In the genomic region with DNA sequence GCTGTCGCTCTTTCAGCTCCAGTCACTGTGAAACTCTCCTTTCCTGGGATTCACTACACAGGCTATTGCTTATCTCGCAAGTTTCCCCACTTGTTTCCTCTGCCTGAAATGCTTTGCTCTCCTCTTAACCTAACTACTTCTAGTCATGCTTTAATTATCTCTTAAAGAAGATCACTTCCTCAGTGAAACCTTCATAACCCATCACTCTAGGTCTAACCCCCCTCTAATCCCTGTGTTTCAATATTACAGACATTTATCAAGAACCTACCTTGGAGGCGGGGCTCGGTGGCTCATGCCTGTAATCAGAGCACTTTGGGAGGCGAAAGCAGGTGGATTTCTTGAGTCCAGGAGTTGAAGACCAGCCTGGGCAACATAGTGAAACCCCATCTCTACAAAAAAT, we compare ENCODE assay signal across 24 cellular contexts. TPM values are rescaled to one million over a fixed set of nuclear protein-coding genes. Genes with fewer than 3 reads are reported as not detected.
DNase-seq lines count a peak whose midpoint lies in the region; ATAC-seq, FAIRE-seq and TF ChIP-seq lines count a peak whose summit lies in the region.
"Had no signal": no experiment of that assay in that cellular context is flagged by ENCODE, and none has a peak within 500 bp of the region (broad histone marks: within the 10 kb centered on the region; RNA-seq: fewer than 3 reads in every experiment).

No MANE protein-coding gene starts in this region.

- DNase-seq in HepG2 (ENCODE audit: low spot score), result no peak
- DNase-seq in right lobe of liver, result no peak
- no peak for DNase-seq in GM12878 (ENCODE audit: low read depth, low spot score)
- no peak for DNase-seq in neural progenitor cell (ENCODE audit: low spot score)
- no peak for DNase-seq in kidney tubule cell (ENCODE audit: low spot score)
- DNase-seq: CD4-positive, CD25-positive, alpha-beta regulatory T cell; CD8-positive, alpha-beta memory T cell; DMS 273 treated with DMSO at 0.1 percent for 48 hours; DMS79; EL; GDM1; GM23248; H9 had no signal

- no peaks in the 10 kb centered on the region for H3K79me2 ChIP-seq in HepG2 (ENCODE audit: insufficient read depth, low read length)
- H3K79me2 ChIP-seq in GM12878 (ENCODE audit: control insufficient read depth, insufficient read depth, low read length), result no peaks in the 10 kb centered on the region
- H3K79me2 ChIP-seq in neural progenitor cell (ENCODE audit: low read depth), result no peaks in the 10 kb centered on the region

- H3K9me3 ChIP-seq in HepG2 (ENCODE audit: low read length) (no peaks in the 10 kb centered on the region), right lobe of liver (peaks cover 0 to 3% (median 0%) of the 10 kb centered on the region in 4 donors), GM12878 (replicated peaks; ENCODE audit: control insufficient read depth, insufficient read depth, low read length) (no peaks in the 10 kb centered on the region; the same call in 2 of the 3 replicates), neural progenitor cell (ENCODE audit: low read depth) (peaks cover 4% of the 10 kb centered on the region)

- intact Hi-C loops in HepG2 (cut with micrococcal nuclease; ENCODE audit: unreplicated experiment) (no loop called here), right lobe of liver (cut with DNase I) (no loop called here), GM12878 (cut with micrococcal nuclease; ENCODE audit: unreplicated experiment) (no loop called here)

- no peak overlapping the region for H3K27ac Mint-ChIP-seq in neural progenitor cell
- H3K27ac Mint-ChIP-seq: B cell; CD4-positive, CD25-positive, alpha-beta regulatory T cell; H9 had no signal

- H3K27ac ChIP-seq in HepG2 (ENCODE audit: extremely low read length, insufficient read depth, low read length) (no peak overlapping the region), right lobe of liver (no peak overlapping the region), GM12878 (ENCODE audit: control insufficient read depth, insufficient read depth) (no peak overlapping the region), neural progenitor cell (no peak overlapping the region)
- H3K27ac ChIP-seq: 22Rv1, BLaER1, C4-2B, GM23248 had no signal

- TF ChIP-seq POLR2A in HepG2 (IDR thresholded peaks at IDR 0.05; ENCODE audit: insufficient read depth in 1 of 2, low read depth in 2 of 2, low read length in 2 of 2) (no peak), right lobe of liver (IDR thresholded peaks at IDR 0.05) (no peak), GM12878 (IDR thresholded peaks at IDR 0.05; ENCODE audit: low read depth, low read length) (no peak)

- H3K36me3 Mint-ChIP-seq in neural progenitor cell, result peaks cover 4% of the 10 kb centered on the region
- H3K36me3 Mint-ChIP-seq: CD4-positive, CD25-positive, alpha-beta regulatory T cell had no signal

- peaks cover 3% of the 10 kb centered on the region for H3K4me1 Mint-ChIP-seq in neural progenitor cell
- H3K4me1 Mint-ChIP-seq: B cell; CD4-positive, CD25-positive, alpha-beta regulatory T cell; CD8-positive, alpha-beta memory T cell had no signal

- in situ Hi-C loops in HepG2 (cut with HindIII; ENCODE audit: extremely low pct_ligation_motif_present, low pct_unique_long_range_greater_than_20kb), result no loop called here
- in situ Hi-C loops in GM12878 (cut with MboI), result no loop called here

- WGBS in HepG2 (ENCODE audit: low lambda C conversion rate), result 57% methylated on average over 5 of the region's 5 CpGs
- 88% methylated on average over 4 of the region's 5 CpGs for WGBS in right lobe of liver (ENCODE audit: insufficient coverage, low coverage, low lambda C conversion rate, missing lambda C conversion rate)
- WGBS in GM12878 (ENCODE audit: insufficient coverage, insufficient replicate concordance, low lambda C conversion rate, missing lambda C conversion rate), result 66% methylated on average over 5 of the region's 5 CpGs

- peak overlapping the region; percentile 31 for H2AFZ ChIP-seq in HepG2 (ENCODE audit: low read length)
- H2AFZ ChIP-seq in GM12878 (ENCODE audit: control insufficient read depth, low read depth, low read length), result no peak overlapping the region
- H2AFZ ChIP-seq in neural progenitor cell (replicated peaks), result peak overlapping the region; percentile 50
- H2AFZ ChIP-seq: GM23248 had no signal

- peaks cover 18% of the 10 kb centered on the region for H3K9me3 Mint-ChIP-seq in neural progenitor cell

- H3K4me1 ChIP-seq in HepG2 (ENCODE audit: insufficient read depth, low read length) (peaks cover 28% of the 10 kb centered on the region), right lobe of liver (peaks cover 0 to 9% (median 0%) of the 10 kb centered on the region in 4 donors), GM12878 (ENCODE audit: control insufficient read depth, insufficient read depth, low read length) (no peaks in the 10 kb centered on the region), neural progenitor cell (peaks cover 7% of the 10 kb centered on the region)
- H3K4me1 ChIP-seq: BLaER1 had no signal

- no peaks in the 10 kb centered on the region for H4K20me1 ChIP-seq in HepG2 (ENCODE audit: insufficient read depth, low read length)
- H4K20me1 ChIP-seq in GM12878 (ENCODE audit: control insufficient read depth, insufficient read depth), result no peaks in the 10 kb centered on the region
- H4K20me1 ChIP-seq in neural progenitor cell (ENCODE audit: low read depth), result no peaks in the 10 kb centered on the region
- H4K20me1 ChIP-seq: BLaER1 had no signal

- no peak overlapping the region for H3K4me3 ChIP-seq in HepG2 (replicated peaks in 1 of 3; ENCODE audit: insufficient read depth in 1 of 3, low read depth in 2 of 3, low read length in 3 of 3)
- no peak overlapping the region for H3K4me3 ChIP-seq in right lobe of liver
- no peak overlapping the region for H3K4me3 ChIP-seq in GM12878
- no peak overlapping the region for H3K4me3 ChIP-seq in neural progenitor cell
- H3K4me3 ChIP-seq: BLaER1, GM23248 had no signal

- no peak overlapping the region for H3K4me3 Mint-ChIP-seq in neural progenitor cell
- H3K4me3 Mint-ChIP-seq: B cell; CD4-positive, CD25-positive, alpha-beta regulatory T cell; CD8-positive, alpha-beta memory T cell; H9 had no signal

- H3K27me3 Mint-ChIP-seq in neural progenitor cell (ENCODE audit: insufficient read depth, low read depth), result peaks cover 8% of the 10 kb centered on the region
- H3K27me3 Mint-ChIP-seq: B cell had no signal

- H3K4me2 ChIP-seq in HepG2 (ENCODE audit: low read depth, low read length), result peak overlapping the region; percentile 20; the same call in 1 of the 2 replicates
- no peak overlapping the region for H3K4me2 ChIP-seq in GM12878 (ENCODE audit: control insufficient read depth, insufficient read depth)
- no peak overlapping the region for H3K4me2 ChIP-seq in neural progenitor cell
- H3K4me2 ChIP-seq: BLaER1 had no signal

- peaks cover 3% of the 10 kb centered on the region for H3F3A ChIP-seq in neural progenitor cell (ENCODE audit: low read depth)

- BruUV-seq in HepG2 (replicated peaks; lab: Mats Ljungman, UMichigan), result no TSS peak
- BruUV-seq in GM12878 (replicated peaks; lab: Mats Ljungman, UMichigan), result no TSS peak

- no peaks in the 10 kb centered on the region for H3K27me3 ChIP-seq in HepG2 (ENCODE audit: control insufficient read depth in 1 of 2, insufficient read depth in 2 of 2, low read length in 2 of 2)
- no peaks in the 10 kb centered on the region for H3K27me3 ChIP-seq in right lobe of liver
- no peaks in the 10 kb centered on the region for H3K27me3 ChIP-seq in GM12878 (replicated peaks in 1 of 2; ENCODE audit: control insufficient read depth in 2 of 2, insufficient read depth in 2 of 2, low read length in 1 of 2)
- no peaks in the 10 kb centered on the region for H3K27me3 ChIP-seq in neural progenitor cell
- H3K27me3 ChIP-seq: BLaER1 had no signal

- FAIRE-seq in HepG2 (lab: Jason Lieb, UNC) (no peak), GM12878 (lab: Jason Lieb, UNC) (no peak)
- FAIRE-seq: A204.1, D721Med, GM12892, GM19239 had no signal

- TF ChIP-seq CTCF in HepG2 (CRISPR knock-in tag; IDR thresholded peaks at IDR 0.05), result no peak
- TF ChIP-seq CTCF in right lobe of liver (IDR thresholded peaks at IDR 0.05), result no peak
- no peak for TF ChIP-seq CTCF in GM12878 (IDR thresholded peaks at IDR 0.05 in 2 of 3, conservative IDR thresholded peaks at IDR 0.05 in 1 of 3; ENCODE audit: control insufficient read depth in 2 of 3, extremely low read depth in 1 of 3, insufficient read depth in 1 of 3, low read depth in 3 of 3, low read length in 3 of 3)
- TF ChIP-seq CTCF in neural progenitor cell (IDR thresholded peaks at IDR 0.05), result no peak

- ATAC-seq in HepG2 (no peak), right lobe of liver (no peak), GM12878 (peak; percentile 35), HG03045 (IDR thresholded peaks at IDR 0.05; ENCODE audit: unreplicated experiment) (no peak), HG02588 (IDR thresholded peaks at IDR 0.05; ENCODE audit: unreplicated experiment) (no peak)
- ATAC-seq: HCT116 had no signal

- RAD21 ChIA-PET in GM12878 (lab: Charles Lee; ENCODE audit: unreplicated experiment), result no interaction called here

- SMC1A ChIA-PET in GM12878 (lab: Charles Lee; ENCODE audit: uncharacterized antibody, unreplicated experiment), result interaction anchor here (0.6 to 1.4 kb wide), 2 partner anchors 16 to 53 kb away, joined by 3 read pairs; no protein-coding TSS in a partner anchor

- CTCF ChIA-PET in HepG2 (lab: Yijun Ruan, JAX; ENCODE audit: low intra/inter-chr PET ratio, low total read pairs) (no interaction called here), GM12878 (lab: Yijun Ruan, JAX) (interaction anchor here (0.9 kb wide), 1 partner anchor 166 kb away, joined by 3 read pairs; no protein-coding TSS in a partner anchor)

- POLR2A ChIA-PET in HepG2 (lab: Yijun Ruan, JAX), result interaction anchor here (1.1 kb wide), 1 partner anchor 17 kb away, joined by 3 read pairs; no protein-coding TSS in a partner anchor
- POLR2A ChIA-PET in GM12878 (lab: Charles Lee), result no interaction called here

- no peak for TF ChIP-seq RAD21 in HepG2 (CRISPR knock-in tag; IDR thresholded peaks at IDR 0.05)
- no peak for TF ChIP-seq RAD21 in GM12878 (IDR thresholded peaks at IDR 0.05; ENCODE audit: insufficient read depth, low read depth, low read length)

- no peak for TF ChIP-seq EP300 in HepG2 (IDR thresholded peaks at IDR 0.05; ENCODE audit: low read depth in 2 of 2, low read length in 2 of 2)
- TF ChIP-seq EP300 in HepG2 (CRISPR knock-in tag; IDR thresholded peaks at IDR 0.05; ENCODE audit: borderline replicate concordance), result no peak
- TF ChIP-seq EP300 in GM12878 (IDR thresholded peaks at IDR 0.05; ENCODE audit: borderline replicate concordance in 1 of 2, control insufficient read depth in 1 of 2, low read depth in 2 of 2, low read length in 2 of 2), result no peak

- H3K36me3 ChIP-seq in HepG2 (replicated peaks in 1 of 2; ENCODE audit: control insufficient read depth in 1 of 2, insufficient read depth in 2 of 2, low read length in 2 of 2), result no peaks in the 10 kb centered on the region
- no peaks in the 10 kb centered on the region for H3K36me3 ChIP-seq in right lobe of liver
- H3K36me3 ChIP-seq in GM12878 (ENCODE audit: control insufficient read depth in 2 of 2, insufficient read depth in 2 of 2, low read length in 1 of 2), result no peaks in the 10 kb centered on the region
- no peaks in the 10 kb centered on the region for H3K36me3 ChIP-seq in neural progenitor cell
- H3K36me3 ChIP-seq: BLaER1 had no signal

- H3K9ac ChIP-seq in HepG2 (ENCODE audit: insufficient read depth, low read depth, low read length) (no peak overlapping the region), GM12878 (ENCODE audit: control insufficient read depth, insufficient read depth, low read length) (no peak overlapping the region), neural progenitor cell (no peak overlapping the region)
- H3K9ac ChIP-seq: BLaER1, GM23248 had no signal

RNA-seq across cellular contexts. Expression of gene ZNF644, which starts 16.7 kb away (rescaled TPM):
- 51.7 and 66.7 TPM in 2 replicates for total RNA-seq in HepG2 (2016; rRNA removed; fragmentation: Illumina TruSeq; extraction: Trizol)
- total RNA-seq in HepG2 (2016; cell fraction: cytosol; rRNA removed; fragmentation: Illumina TruSeq; extraction: Trizol; ENCODE audit: low read depth), result 15.4 and 16.6 TPM in 2 replicates
- 59.1 and 68.6 TPM in 2 replicates for total RNA-seq in HepG2 (2016; cell fraction: insoluble cytoplasmic fraction; rRNA removed; fragmentation: Illumina TruSeq; extraction: Trizol)
- total RNA-seq in HepG2 (2016; cell fraction: membrane; rRNA removed; fragmentation: Illumina TruSeq; extraction: Trizol), result 32.4 and 36.1 TPM in 2 replicates
- total RNA-seq in HepG2 (2016; cell fraction: nucleus; rRNA removed; fragmentation: Illumina TruSeq; extraction: Trizol), result 95.4 and 114 TPM in 2 replicates
- polyA plus RNA-seq in HepG2 (2011; rRNA removed), result 13.5 and 17.7 TPM in 2 replicates
- polyA plus RNA-seq in HepG2 (2011; cell fraction: cytosol; rRNA removed), result 5.6 and 9.2 TPM in 2 replicates
- 12.6 and 17.0 TPM in 2 replicates for polyA plus RNA-seq in HepG2 (2011; cell fraction: nucleus; rRNA removed)
- polyA plus RNA-seq in HepG2 (2012), result 23.8 and 26.0 TPM in 2 replicates
- 6.2 and 6.9 TPM in 2 replicates for polyA plus RNA-seq in HepG2 (2016; cell fraction: cytosol; fragmentation: Illumina TruSeq; extraction: Trizol; ENCODE audit: low read depth)
- 40.2 and 44.0 TPM in 2 replicates for polyA plus RNA-seq in HepG2 (2016; cell fraction: insoluble cytoplasmic fraction; fragmentation: Illumina TruSeq; extraction: Trizol; ENCODE audit: low read depth)
- polyA plus RNA-seq in HepG2 (2016; cell fraction: membrane; fragmentation: Illumina TruSeq; extraction: Trizol; ENCODE audit: low read depth), result 11.7 and 13.7 TPM in 2 replicates
- polyA plus RNA-seq in HepG2 (2016; cell fraction: nucleus; fragmentation: Illumina TruSeq; extraction: Trizol; ENCODE audit: insufficient read depth, low read depth), result 40.4 and 40.6 TPM in 2 replicates
- polyA minus RNA-seq in HepG2 (2011; rRNA and poly(A)+ RNA removed; ENCODE audit: low replicate concordance), result 36.3 and 49.9 TPM in 2 replicates
- 31.6 and 42.4 TPM in 2 replicates for polyA minus RNA-seq in HepG2 (2011; cell fraction: cytosol; rRNA and poly(A)+ RNA removed)
- polyA minus RNA-seq in HepG2 (2011; cell fraction: nucleus; rRNA and poly(A)+ RNA removed), result 239 and 242 TPM in 2 replicates
- total RNA-seq in right lobe of liver, result 10 to 100 TPM; 19.3 to 26.9 (median 19.9) TPM
- 372 and 377 TPM in 2 replicates for total RNA-seq in GM12878 (2013; cell fraction: nucleolus; rRNA removed)
- total RNA-seq in GM12878 (2014; rRNA removed), result 34.5 and 40.6 TPM in 2 replicates
- 55.3 and 61.5 TPM in 2 replicates for total RNA-seq in GM12878 (2014; rRNA removed; fragmentation: Illumina TruSeq; extraction: Trizol)
- total RNA-seq in GM12878 (2021), result 34.5 and 36.0 TPM in 2 replicates
- polyA plus RNA-seq in GM12878 (2011; ENCODE audit: low read depth), result 6.4 TPM
- polyA plus RNA-seq in GM12878 (2011; rRNA removed), result 26.7 and 43.1 TPM in 2 replicates
- 7.2 and 8.1 TPM in 2 replicates for polyA plus RNA-seq in GM12878 (2011; cell fraction: cytosol; rRNA removed)
- 28.8 and 30.8 TPM in 2 replicates for polyA plus RNA-seq in GM12878 (2011; cell fraction: nucleus; rRNA removed)
- polyA plus RNA-seq in GM12878 (2012), result 13.3 and 14.2 TPM in 2 replicates
- polyA plus RNA-seq in GM12878 (2014; fragmentation: Illumina TruSeq; extraction: Trizol), result 24.1 and 33.3 TPM in 2 replicates
- polyA plus RNA-seq in GM12878 (2014; fragmentation: Nextera tagmentation; extraction: Ambion mirVana), result 10 to 100 TPM; 28.1 to 34.4 TPM
- 14.4 and 17.7 TPM in 2 replicates for polyA plus RNA-seq in GM12878 (2014; rRNA removed)
- 10 to 100 TPM; 27.7 to 30.8 TPM for polyA plus RNA-seq in GM12878 (2016; fragmentation: Nextera tagmentation; extraction: Ambion mirVana)
- 67.0 and 86.5 TPM in 2 replicates for polyA minus RNA-seq in GM12878 (2011; rRNA and poly(A)+ RNA removed)
- 15.5 and 17.4 TPM in 2 replicates for polyA minus RNA-seq in GM12878 (2011; cell fraction: cytosol; rRNA and poly(A)+ RNA removed)
- 93.1 and 154 TPM in 2 replicates for polyA minus RNA-seq in GM12878 (2011; cell fraction: nucleus; rRNA and poly(A)+ RNA removed)
- total RNA-seq in neural progenitor cell (ENCODE audit: low replicate concordance), result 98.1 and 177 TPM in 2 replicates
